Comparison of ENCODE assay signal across 1 cellular context in genomic region chr15:52180851-52181450, GRCh38.
TF ChIP-seq lines count a peak whose summit lies in the region.

No MANE protein-coding gene starts in this region.

TF ChIP-seq in WTC11, 78 proteins besides CTCF, POLR2A, EP300 and RAD21 (continued from another document):
- TF ChIP-seq PRDM15 (CRISPR knock-in tag; IDR thresholded peaks at IDR 0.05) (no peak), E2F5 (CRISPR knock-in tag; IDR thresholded peaks at IDR 0.05) (no peak), AFF4 (CRISPR knock-in tag; IDR thresholded peaks at IDR 0.05; ENCODE audit: borderline replicate concordance) (no peak), SMAD4 (CRISPR knock-in tag; IDR thresholded peaks at IDR 0.05) (no peak), FOXJ3 (CRISPR knock-in tag; IDR thresholded peaks at IDR 0.05; ENCODE audit: borderline replicate concordance) (no peak), SMAD3 (CRISPR knock-in tag; IDR thresholded peaks at IDR 0.05; ENCODE audit: borderline replicate concordance) (no peak), RELA (CRISPR knock-in tag; IDR thresholded peaks at IDR 0.05; ENCODE audit: borderline replicate concordance) (no peak), ZNF512 (CRISPR knock-in tag; IDR thresholded peaks at IDR 0.05; ENCODE audit: borderline replicate concordance) (no peak), ATF3 (CRISPR knock-in tag; conservative IDR thresholded peaks at IDR 0.05) (no peak), NFE2L1 (CRISPR knock-in tag; IDR thresholded peaks at IDR 0.05) (no peak)
